In genomic region chr19:8445488-8446001, GRCh38 we compare ENCODE assay signal across 1 cellular context.
TF ChIP-seq lines count a peak whose summit lies in the region.

No MANE protein-coding gene starts in this region.

TF ChIP-seq in WTC11, 78 proteins besides CTCF, POLR2A, EP300 and RAD21 (continued from another document):
- TF ChIP-seq HMGXB4 (CRISPR knock-in tag; IDR thresholded peaks at IDR 0.05) (0 out of 2 replicates have a peak, but pooled peaks have one; percentile 7), TEAD4 (CRISPR knock-in tag; IDR thresholded peaks at IDR 0.05) (no peak), NR1H2 (CRISPR knock-in tag; IDR thresholded peaks at IDR 0.05) (0 out of 2 replicates have a peak, but pooled peaks have one; percentile 13), ZNF121 (CRISPR knock-in tag; IDR thresholded peaks at IDR 0.05) (no peak), RELA (CRISPR knock-in tag; IDR thresholded peaks at IDR 0.05; ENCODE audit: borderline replicate concordance) (peak; percentile 49; the same call in 1 of the 2 replicates)
